In the genomic region with DNA sequence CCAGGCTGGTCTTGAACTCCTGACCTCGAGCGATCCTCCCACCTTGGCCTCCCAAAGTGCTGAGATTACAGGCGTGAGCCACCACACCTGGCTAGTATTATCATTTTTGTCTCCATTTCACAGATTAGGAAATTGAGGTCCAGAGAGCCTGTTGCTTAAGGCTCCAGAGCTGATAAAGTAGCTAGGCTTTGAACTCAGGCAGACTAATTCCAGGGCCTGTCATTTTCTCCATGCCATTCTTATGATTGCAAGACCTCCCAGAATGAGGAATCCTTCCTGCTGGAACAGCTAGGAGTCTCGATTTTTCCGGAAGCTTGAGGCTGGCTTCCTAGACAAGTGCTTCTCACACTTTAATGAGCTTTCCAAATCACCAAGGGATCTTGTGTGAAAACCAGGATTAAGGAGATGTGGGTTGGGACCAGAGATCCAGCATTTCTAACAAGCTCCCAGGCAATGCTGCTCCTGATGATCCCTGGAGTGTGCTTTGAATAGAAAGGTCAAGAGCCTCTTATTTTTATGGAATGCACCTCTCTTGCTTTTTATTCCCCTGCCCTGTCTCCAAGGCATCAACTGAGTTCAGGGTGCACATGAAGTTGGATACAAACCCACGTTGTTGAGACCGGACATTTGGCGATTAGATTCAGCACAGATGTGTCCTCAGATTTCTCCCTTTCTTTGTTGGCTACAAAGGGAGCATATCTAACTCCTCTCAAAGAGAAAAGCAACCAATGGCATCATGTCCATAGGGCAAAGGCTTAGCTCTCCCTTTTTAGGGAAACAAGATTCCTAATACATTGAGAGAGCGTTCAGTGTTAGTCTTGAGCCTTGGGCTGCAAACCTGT, we compare ENCODE assay signal across 1 cellular context.
TF ChIP-seq lines count a peak whose summit lies in the region.

No MANE protein-coding gene starts in this region.

TF ChIP-seq in H1, 55 proteins besides CTCF, POLR2A, EP300 and RAD21 (continued from another document):
- TF ChIP-seq, protein P1, sequence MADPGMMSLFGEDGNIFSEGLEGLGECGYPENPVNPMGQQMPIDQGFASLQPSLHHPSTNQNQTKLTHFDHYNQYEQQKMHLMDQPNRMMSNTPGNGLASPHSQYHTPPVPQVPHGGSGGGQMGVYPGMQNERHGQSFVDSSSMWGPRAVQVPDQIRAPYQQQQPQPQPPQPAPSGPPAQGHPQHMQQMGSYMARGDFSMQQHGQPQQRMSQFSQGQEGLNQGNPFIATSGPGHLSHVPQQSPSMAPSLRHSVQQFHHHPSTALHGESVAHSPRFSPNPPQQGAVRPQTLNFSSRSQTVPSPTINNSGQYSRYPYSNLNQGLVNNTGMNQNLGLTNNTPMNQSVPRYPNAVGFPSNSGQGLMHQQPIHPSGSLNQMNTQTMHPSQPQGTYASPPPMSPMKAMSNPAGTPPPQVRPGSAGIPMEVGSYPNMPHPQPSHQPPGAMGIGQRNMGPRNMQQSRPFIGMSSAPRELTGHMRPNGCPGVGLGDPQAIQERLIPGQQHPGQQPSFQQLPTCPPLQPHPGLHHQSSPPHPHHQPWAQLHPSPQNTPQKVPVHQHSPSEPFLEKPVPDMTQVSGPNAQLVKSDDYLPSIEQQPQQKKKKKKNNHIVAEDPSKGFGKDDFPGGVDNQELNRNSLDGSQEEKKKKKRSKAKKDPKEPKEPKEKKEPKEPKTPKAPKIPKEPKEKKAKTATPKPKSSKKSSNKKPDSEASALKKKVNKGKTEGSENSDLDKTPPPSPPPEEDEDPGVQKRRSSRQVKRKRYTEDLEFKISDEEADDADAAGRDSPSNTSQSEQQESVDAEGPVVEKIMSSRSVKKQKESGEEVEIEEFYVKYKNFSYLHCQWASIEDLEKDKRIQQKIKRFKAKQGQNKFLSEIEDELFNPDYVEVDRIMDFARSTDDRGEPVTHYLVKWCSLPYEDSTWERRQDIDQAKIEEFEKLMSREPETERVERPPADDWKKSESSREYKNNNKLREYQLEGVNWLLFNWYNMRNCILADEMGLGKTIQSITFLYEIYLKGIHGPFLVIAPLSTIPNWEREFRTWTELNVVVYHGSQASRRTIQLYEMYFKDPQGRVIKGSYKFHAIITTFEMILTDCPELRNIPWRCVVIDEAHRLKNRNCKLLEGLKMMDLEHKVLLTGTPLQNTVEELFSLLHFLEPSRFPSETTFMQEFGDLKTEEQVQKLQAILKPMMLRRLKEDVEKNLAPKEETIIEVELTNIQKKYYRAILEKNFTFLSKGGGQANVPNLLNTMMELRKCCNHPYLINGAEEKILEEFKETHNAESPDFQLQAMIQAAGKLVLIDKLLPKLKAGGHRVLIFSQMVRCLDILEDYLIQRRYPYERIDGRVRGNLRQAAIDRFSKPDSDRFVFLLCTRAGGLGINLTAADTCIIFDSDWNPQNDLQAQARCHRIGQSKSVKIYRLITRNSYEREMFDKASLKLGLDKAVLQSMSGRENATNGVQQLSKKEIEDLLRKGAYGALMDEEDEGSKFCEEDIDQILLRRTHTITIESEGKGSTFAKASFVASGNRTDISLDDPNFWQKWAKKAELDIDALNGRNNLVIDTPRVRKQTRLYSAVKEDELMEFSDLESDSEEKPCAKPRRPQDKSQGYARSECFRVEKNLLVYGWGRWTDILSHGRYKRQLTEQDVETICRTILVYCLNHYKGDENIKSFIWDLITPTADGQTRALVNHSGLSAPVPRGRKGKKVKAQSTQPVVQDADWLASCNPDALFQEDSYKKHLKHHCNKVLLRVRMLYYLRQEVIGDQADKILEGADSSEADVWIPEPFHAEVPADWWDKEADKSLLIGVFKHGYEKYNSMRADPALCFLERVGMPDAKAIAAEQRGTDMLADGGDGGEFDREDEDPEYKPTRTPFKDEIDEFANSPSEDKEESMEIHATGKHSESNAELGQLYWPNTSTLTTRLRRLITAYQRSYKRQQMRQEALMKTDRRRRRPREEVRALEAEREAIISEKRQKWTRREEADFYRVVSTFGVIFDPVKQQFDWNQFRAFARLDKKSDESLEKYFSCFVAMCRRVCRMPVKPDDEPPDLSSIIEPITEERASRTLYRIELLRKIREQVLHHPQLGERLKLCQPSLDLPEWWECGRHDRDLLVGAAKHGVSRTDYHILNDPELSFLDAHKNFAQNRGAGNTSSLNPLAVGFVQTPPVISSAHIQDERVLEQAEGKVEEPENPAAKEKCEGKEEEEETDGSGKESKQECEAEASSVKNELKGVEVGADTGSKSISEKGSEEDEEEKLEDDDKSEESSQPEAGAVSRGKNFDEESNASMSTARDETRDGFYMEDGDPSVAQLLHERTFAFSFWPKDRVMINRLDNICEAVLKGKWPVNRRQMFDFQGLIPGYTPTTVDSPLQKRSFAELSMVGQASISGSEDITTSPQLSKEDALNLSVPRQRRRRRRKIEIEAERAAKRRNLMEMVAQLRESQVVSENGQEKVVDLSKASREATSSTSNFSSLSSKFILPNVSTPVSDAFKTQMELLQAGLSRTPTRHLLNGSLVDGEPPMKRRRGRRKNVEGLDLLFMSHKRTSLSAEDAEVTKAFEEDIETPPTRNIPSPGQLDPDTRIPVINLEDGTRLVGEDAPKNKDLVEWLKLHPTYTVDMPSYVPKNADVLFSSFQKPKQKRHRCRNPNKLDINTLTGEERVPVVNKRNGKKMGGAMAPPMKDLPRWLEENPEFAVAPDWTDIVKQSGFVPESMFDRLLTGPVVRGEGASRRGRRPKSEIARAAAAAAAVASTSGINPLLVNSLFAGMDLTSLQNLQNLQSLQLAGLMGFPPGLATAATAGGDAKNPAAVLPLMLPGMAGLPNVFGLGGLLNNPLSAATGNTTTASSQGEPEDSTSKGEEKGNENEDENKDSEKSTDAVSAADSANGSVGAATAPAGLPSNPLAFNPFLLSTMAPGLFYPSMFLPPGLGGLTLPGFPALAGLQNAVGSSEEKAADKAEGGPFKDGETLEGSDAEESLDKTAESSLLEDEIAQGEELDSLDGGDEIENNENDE (IDR thresholded peaks at IDR 0.05; ENCODE audit: insufficient replicate concordance, low read length): no peak
- TF ChIP-seq EGR1 (IDR thresholded peaks at IDR 0.05; ENCODE audit: borderline replicate concordance, low read depth, low read length) (no peak), CHD2 (IDR thresholded peaks at IDR 0.05; ENCODE audit: low read length) (no peak), SP1 (IDR thresholded peaks at IDR 0.05; ENCODE audit: low read depth, low read length) (no peak), JUND (IDR thresholded peaks at IDR 0.05; ENCODE audit: low read length) (no peak), RNF2 (IDR thresholded peaks at IDR 0.05; ENCODE audit: borderline replicate concordance, low read depth, low read length, missing control alignments, poor library complexity, severe bottlenecking) (no peak), GABPA (IDR thresholded peaks at IDR 0.05; ENCODE audit: borderline replicate concordance, insufficient read depth, low read length) (no peak)
- TF ChIP-seq, protein P2, sequence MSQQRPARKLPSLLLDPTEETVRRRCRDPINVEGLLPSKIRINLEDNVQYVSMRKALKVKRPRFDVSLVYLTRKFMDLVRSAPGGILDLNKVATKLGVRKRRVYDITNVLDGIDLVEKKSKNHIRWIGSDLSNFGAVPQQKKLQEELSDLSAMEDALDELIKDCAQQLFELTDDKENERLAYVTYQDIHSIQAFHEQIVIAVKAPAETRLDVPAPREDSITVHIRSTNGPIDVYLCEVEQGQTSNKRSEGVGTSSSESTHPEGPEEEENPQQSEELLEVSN (IDR thresholded peaks at IDR 0.05): no peak
- TF ChIP-seq, protein P3, sequence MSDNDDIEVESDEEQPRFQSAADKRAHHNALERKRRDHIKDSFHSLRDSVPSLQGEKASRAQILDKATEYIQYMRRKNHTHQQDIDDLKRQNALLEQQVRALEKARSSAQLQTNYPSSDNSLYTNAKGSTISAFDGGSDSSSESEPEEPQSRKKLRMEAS (IDR thresholded peaks at IDR 0.05): no peak
